8 cellular contexts compared by ENCODE assay signal in the genomic region with DNA sequence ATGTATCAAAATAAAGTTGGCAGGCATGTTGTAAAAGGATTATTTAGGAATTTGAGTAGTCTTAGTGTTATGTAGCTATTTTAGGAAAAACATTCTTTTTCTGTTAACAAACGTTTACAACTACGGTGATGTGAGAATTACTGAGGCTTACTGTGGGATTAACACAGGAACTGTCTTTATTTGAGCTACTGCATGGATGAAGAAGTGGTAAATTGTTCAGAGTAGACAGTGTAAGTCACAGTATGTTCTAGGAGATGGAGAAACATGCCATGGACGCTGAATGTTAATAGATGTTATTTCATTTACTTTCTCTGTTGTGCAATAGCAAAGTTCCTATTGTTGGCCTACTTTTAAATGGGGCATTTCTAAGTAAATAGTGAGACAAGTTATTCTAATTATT. TPM values are rescaled to one million over a fixed set of nuclear protein-coding genes. Genes with fewer than 3 reads are reported as not detected.
A peak's percentile ranks its signal among the peaks of the same experiment; 100 is the strongest.
DNase-seq lines count a peak whose midpoint lies in the region; ATAC-seq, FAIRE-seq and TF ChIP-seq lines count a peak whose summit lies in the region.

No MANE protein-coding gene starts in this region.

- FAIRE-seq in K562 (lab: Jason Lieb, UNC), result peak; percentile 37

- no peak overlapping the region for H3K27ac Mint-ChIP-seq in CD4-positive, alpha-beta T cell

- peaks cover 20% of the 10 kb centered on the region; the same call in 1 of the 2 replicates for H4K20me1 ChIP-seq in K562 (replicated peaks; ENCODE audit: control insufficient read depth, insufficient read depth, low read length)

- ATAC-seq in CD4-positive, alpha-beta T cell (ENCODE audit: poor library complexity), result no peak
- ATAC-seq in K562, result no peak
- no peak for ATAC-seq in upper lobe of left lung (ENCODE audit: low FRiP score in 2 of 2)
- ATAC-seq in HG02938 (IDR thresholded peaks at IDR 0.05; ENCODE audit: unreplicated experiment), result no peak

- H3K9ac ChIP-seq in HUES48 (ENCODE audit: low read depth, low read length) (peak overlapping the region; percentile 80), K562 (ENCODE audit: insufficient read depth in 1 of 2, low read depth in 2 of 2, low read length in 2 of 2) (peak overlapping the region in 1 of 2 experiments; percentile 89; a peak in 3 of 4 replicates)

- H3K4me3 ChIP-seq in HUES48 (ENCODE audit: low read depth, low read length), result peak overlapping the region; percentile 100
- H3K4me3 ChIP-seq in K562, result peak overlapping the region; percentile 94
- peak overlapping the region; percentile 76 for H3K4me3 ChIP-seq in lower leg skin (ENCODE audit: low read depth, poor library complexity, severe bottlenecking)
- H3K4me3 ChIP-seq in upper lobe of left lung, result peak overlapping the region; percentile 77 to 97 (median 92)

- H3K36me3 Mint-ChIP-seq in CD4-positive, alpha-beta T cell (ENCODE audit: low read depth), result peaks cover 35% of the 10 kb centered on the region

- peaks cover 66% of the 10 kb centered on the region for H3K79me2 ChIP-seq in K562 (ENCODE audit: control insufficient read depth, insufficient read depth, low read length)

- intact Hi-C loops in CD4-positive, alpha-beta T cell (cut with DNase I, micrococcal nuclease), result loop anchor here in 1 of 2 experiments (5.0 kb wide), 3 partner anchors 37 to 173 kb away; partner anchors contain the start of gene LRPPRC
- intact Hi-C loops in K562 (cut with micrococcal nuclease), result no loop called here
- intact Hi-C loops in lower leg skin (cut with DNase I; ENCODE audit: low total_unique reads), result no loop called here

- no peaks in the 10 kb centered on the region for H3K27me3 Mint-ChIP-seq in CD4-positive, alpha-beta T cell

- peaks cover 9% of the 10 kb centered on the region for H3K36me3 ChIP-seq in HUES48 (ENCODE audit: control insufficient read depth, insufficient read depth, low read length)
- H3K36me3 ChIP-seq in K562 (ENCODE audit: control insufficient read depth, insufficient read depth, low read length), result 0 out of 3 replicates have a peak, but pooled peaks cover 3% of the 10 kb centered on the region
- no peaks in the 10 kb centered on the region for H3K36me3 ChIP-seq in upper lobe of left lung

- peak overlapping the region; percentile 96 for H3K4me3 Mint-ChIP-seq in CD4-positive, alpha-beta T cell

- WGBS in K562 (ENCODE audit: insufficient coverage, low coverage, missing lambda C conversion rate), result 0% methylated on average over 3 of the region's 3 CpGs
- WGBS in lower leg skin, 2 donors, result 1 to 2% methylated on average over 3 of the region's 3 CpGs
- 2 to 4% methylated on average over 3 of the region's 3 CpGs for WGBS in upper lobe of left lung, 2 donors

- no peaks in the 10 kb centered on the region for H3K27me3 ChIP-seq in CD4-positive, alpha-beta T cell (ENCODE audit: control insufficient read depth, insufficient read depth, low read length)
- H3K27me3 ChIP-seq in HUES48 (ENCODE audit: control insufficient read depth, insufficient read depth, low read length) (no peaks in the 10 kb centered on the region), K562 (ENCODE audit: control insufficient read depth in 2 of 2, insufficient read depth in 2 of 2, low read length in 2 of 2) (no peaks in the 10 kb centered on the region), upper lobe of left lung (no peaks in the 10 kb centered on the region)

- TF ChIP-seq EP300 in K562 (IDR thresholded peaks at IDR 0.05; ENCODE audit: low read length), result no peak
- peak in 2 of 4 donors; percentile 26 to 51 for TF ChIP-seq EP300 in upper lobe of left lung (IDR thresholded peaks at IDR 0.05)

- no peak overlapping the region for H2AFZ ChIP-seq in K562 (ENCODE audit: low read depth, low read length)

- no peak for DNase-seq in CD4-positive, alpha-beta T cell
- DNase-seq in K562 (ENCODE audit: extremely low read depth in 1 of 4, low spot score in 3 of 4), result no peak
- no peak for DNase-seq in lower leg skin (ENCODE audit: low spot score in 2 of 2)
- DNase-seq in upper lobe of left lung, result no peak
- DNase-seq in retina, result no peak
- no peak for DNase-seq in stimulated activated naive CD4-positive, alpha-beta T cell (lab: John Stamatoyannopoulos, UW)

- H3K9me3 Mint-ChIP-seq in CD4-positive, alpha-beta T cell, result no peaks in the 10 kb centered on the region

- no peak overlapping the region for H3K27ac ChIP-seq in CD4-positive, alpha-beta T cell (ENCODE audit: low read depth, low read length)
- H3K27ac ChIP-seq in HUES48 (ENCODE audit: low read depth, low read length), result peak overlapping the region; percentile 90
- H3K27ac ChIP-seq in K562 (ENCODE audit: extremely low read depth, low read depth, low read length), result peak overlapping the region; percentile 16; the same call in 2 of the 3 replicates
- peak overlapping the region; percentile 96 to 99 (median 98) for H3K27ac ChIP-seq in upper lobe of left lung

- peaks cover 55% of the 10 kb centered on the region for H3K4me1 Mint-ChIP-seq in CD4-positive, alpha-beta T cell (ENCODE audit: low read depth)

- H3K4me2 ChIP-seq in K562 (ENCODE audit: insufficient read depth, low read length), result peak overlapping the region; percentile 99

- POLR2A ChIA-PET in CD4-positive, alpha-beta T cell (lab: Charles Lee), result interaction anchor here (0.6 to 5.6 kb wide), 6 partner anchors 9 to 191 kb away, joined by 3 to 111 read pairs (median 5); partner anchors contain the start of genes CAMKMT and PREPL
- POLR2A ChIA-PET in K562 (lab: Yijun Ruan, JAX), result interaction anchor here (0.7 to 4.6 kb wide), 4 partner anchors 12 to 84 kb away, joined by 3 to 28 read pairs (median 4); no protein-coding TSS in a partner anchor

- TF ChIP-seq RAD21 in K562 (CRISPR knock-in tag; conservative IDR thresholded peaks at IDR 0.05 in 1 of 2, IDR thresholded peaks at IDR 0.05 in 1 of 2), result no peak

- TF ChIP-seq POLR2A in K562 (conservative IDR thresholded peaks at IDR 0.05) (no peak), lower leg skin (IDR thresholded peaks at IDR 0.05) (no peak), upper lobe of left lung (IDR thresholded peaks at IDR 0.05) (peak in 1 of 4 donors; percentile 61)

- no peaks in the 10 kb centered on the region for H3K9me1 ChIP-seq in K562 (ENCODE audit: control insufficient read depth, insufficient read depth, low read length)

- H3K4me1 ChIP-seq in HUES48 (ENCODE audit: control insufficient read depth, insufficient read depth, low read length) (peaks cover 34% of the 10 kb centered on the region), K562 (replicated peaks in 1 of 2; ENCODE audit: control insufficient read depth in 2 of 2, insufficient read depth in 2 of 2, low read length in 2 of 2) (peaks cover 4 to 7% of the 10 kb centered on the region in 2 experiments; a peak in 4 of 5 replicates), upper lobe of left lung (peaks cover 25 to 37% (median 31%) of the 10 kb centered on the region in 4 donors)

- in situ Hi-C loops in K562 (cut with MboI), result no loop called here

- no TSS peak for BruUV-seq in K562 (replicated peaks; lab: Mats Ljungman, UMichigan)

- no peaks in the 10 kb centered on the region for H3K9me3 ChIP-seq in CD4-positive, alpha-beta T cell (ENCODE audit: control insufficient read depth, low read length)
- H3K9me3 ChIP-seq in HUES48 (ENCODE audit: control insufficient read depth, insufficient read depth, low read length) (peaks cover under 1% of the 10 kb centered on the region; the same call in 1 of the 2 replicates), K562 (replicated peaks; ENCODE audit: control insufficient read depth, insufficient read depth, low read depth, low read length) (peaks cover 3% of the 10 kb centered on the region), upper lobe of left lung (no peaks in the 10 kb centered on the region)

- TF ChIP-seq CTCF in CD4-positive, alpha-beta T cell (IDR thresholded peaks at IDR 0.05), result no peak
- TF ChIP-seq CTCF in K562 (IDR thresholded peaks at IDR 0.05 in 2 of 3, conservative IDR thresholded peaks at IDR 0.05 in 1 of 3; ENCODE audit: insufficient read depth in 2 of 3, low read depth in 1 of 3, low read length in 3 of 3) (no peak), lower leg skin (IDR thresholded peaks at IDR 0.05) (no peak), upper lobe of left lung (IDR thresholded peaks at IDR 0.05) (no peak)

- CTCF ChIA-PET in CD4-positive, alpha-beta T cell (lab: Charles Lee), result no interaction called here
- CTCF ChIA-PET in K562 (lab: Yijun Ruan, JAX; ENCODE audit: low intra/inter-chr PET ratio), result interaction anchor here (0.6 kb wide), 1 partner anchor 10 kb away, joined by 5 read pairs; no protein-coding TSS in a partner anchor

TF ChIP-seq in K562, 482 proteins besides CTCF, POLR2A, EP300 and RAD21 (continues in another document):
- no peak for TF ChIP-seq NELFE (IDR thresholded peaks at IDR 0.05; ENCODE audit: insufficient read depth, insufficient read length)
- peak; percentile 83 for TF ChIP-seq CEBPB (tag; IDR thresholded peaks at IDR 0.05)
- TF ChIP-seq CEBPG (CRISPR knock-in tag; IDR thresholded peaks at IDR 0.05), result no peak
- TF ChIP-seq CEBPG (tag; conservative IDR thresholded peaks at IDR 0.05 in 1 of 2, IDR thresholded peaks at IDR 0.05 in 1 of 2), result peak; percentile 43 to 82; a peak in 3 of 4 replicates
- no peak for TF ChIP-seq PHF21A (IDR thresholded peaks at IDR 0.05; ENCODE audit: borderline replicate concordance, low read depth)
- no peak for TF ChIP-seq NR1H2 (CRISPR knock-in tag; IDR thresholded peaks at IDR 0.05)
- TF ChIP-seq ZNF324 (CRISPR knock-in tag; IDR thresholded peaks at IDR 0.05), result no peak
- TF ChIP-seq MCM2 (IDR thresholded peaks at IDR 0.05; ENCODE audit: low read depth), result no peak
- no peak for TF ChIP-seq ZC3H4 (CRISPR knock-in tag; IDR thresholded peaks at IDR 0.05; ENCODE audit: borderline replicate concordance)

RNA-seq across cellular contexts. Expression of gene PPM1B, which starts 1.7 kb away (rescaled TPM):
- 10 to 100 TPM; 87.3 to 89.6 TPM for total RNA-seq in CD4-positive, alpha-beta T cell
- total RNA-seq in K562 (2011; cell fraction: chromatin; rRNA removed; ENCODE audit: low replicate concordance), result 34.0 and 96.0 TPM in 2 replicates
- total RNA-seq in K562 (2011; cell fraction: nucleolus; rRNA removed), result 13.5 and 20.7 TPM in 2 replicates
- 48.2 and 84.6 TPM in 2 replicates for total RNA-seq in K562 (2011; cell fraction: nucleoplasm; rRNA removed)
- total RNA-seq in K562 (2014; rRNA removed) (10.4 and 21.6 TPM in 2 replicates), K562 (2014; rRNA removed; fragmentation: Illumina TruSeq; extraction: Trizol) (33.3 and 36.4 TPM in 2 replicates), K562 (2015; rRNA removed; fragmentation: Illumina TruSeq; extraction: Trizol) (28.5 and 30.6 TPM in 2 replicates), K562 (2021) (28.6 and 29.2 TPM in 2 replicates), lower leg skin (10 to 100 TPM; 24.2 to 40.2 (median 35.9) TPM), upper lobe of left lung (10 to 100 TPM; 35.5 to 71.2 (median 45.6) TPM)
- polyA plus RNA-seq in K562 (2011; rRNA removed) (40.1 and 44.0 TPM in 2 replicates), K562 (2014; fragmentation: Illumina TruSeq; extraction: Trizol) (28.1 and 36.5 TPM in 2 replicates), K562 (2014; fragmentation: Nextera tagmentation; extraction: Ambion mirVana) (1 to 10 TPM; 8.9 to 9.8 TPM), K562 (2014; rRNA removed) (16.8 and 17.0 TPM in 2 replicates)
- polyA plus RNA-seq in K562 (2011; cell fraction: cytosol; rRNA removed), result 9.2 and 14.9 TPM in 2 replicates
- 13.6 and 23.6 TPM in 2 replicates for polyA plus RNA-seq in K562 (2011; cell fraction: nucleus; rRNA removed)
- 22.6 and 26.1 TPM in 2 replicates for polyA plus RNA-seq in K562 (2012)
- 89.2 and 101 TPM in 2 replicates for polyA minus RNA-seq in K562 (2011; rRNA and poly(A)+ RNA removed)
- 27.7 and 29.9 TPM in 2 replicates for polyA minus RNA-seq in K562 (2011; cell fraction: cytosol; rRNA and poly(A)+ RNA removed)
- polyA minus RNA-seq in K562 (2011; cell fraction: nucleus; rRNA and poly(A)+ RNA removed), result 16.2 and 37.7 TPM in 2 replicates
